In the genomic region with DNA sequence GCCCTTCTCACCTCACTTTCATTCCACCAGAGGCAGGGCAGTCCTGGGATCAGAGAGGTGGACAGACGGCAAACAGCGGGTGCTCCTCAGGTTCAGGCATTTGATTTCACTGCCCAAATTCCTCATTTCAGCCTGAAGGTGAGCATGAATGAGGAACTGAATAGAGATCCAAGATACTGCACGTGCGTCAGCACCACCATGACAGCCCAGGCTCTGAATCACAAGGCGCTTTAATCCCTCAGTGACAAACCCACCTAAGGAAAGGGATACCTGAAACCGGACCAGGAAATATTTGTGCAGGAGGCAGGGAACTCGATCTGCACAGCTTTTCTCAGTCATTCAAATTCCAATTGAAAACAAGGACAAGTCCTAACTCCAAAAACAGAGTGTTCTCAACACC, we compare ENCODE assay signal across 22 cellular contexts.
"Had no signal": no experiment of that assay in that cellular context is flagged by ENCODE, and none has a peak within 500 bp of the region (broad histone marks: within the 10 kb centered on the region; RNA-seq: fewer than 3 reads in every experiment).

No MANE protein-coding gene starts in this region.

- H3K4me1 ChIP-seq: esophagus squamous epithelium, parathyroid adenoma, prostate gland, spleen, tibial nerve had no signal

- H3K9ac ChIP-seq: parathyroid adenoma had no signal

- H3K36me3 ChIP-seq: esophagus squamous epithelium, prostate gland, spleen, tibial nerve had no signal

- FAIRE-seq: colon, kidney had no signal

- H2AFZ ChIP-seq: parathyroid adenoma had no signal

- H3K4me3 ChIP-seq: esophagus squamous epithelium, lung, prostate gland, spleen, testis, tibial nerve had no signal

- H3K27me3 ChIP-seq: esophagus squamous epithelium, testis, tibial nerve had no signal

- H3K79me2 ChIP-seq: parathyroid adenoma had no signal

- H3K27ac ChIP-seq: esophagus squamous epithelium, parathyroid adenoma, prostate gland, spleen, testis, tibial nerve had no signal

- ATAC-seq: effector memory CD8-positive, alpha-beta T cell; left cardiac atrium; left ventricle myocardium superior; sciatic nerve; stimulated activated memory B cell treated with anti-CD40 and anti-IgM and Interleukin-4, amounts not matched to agents 10 μg/mL and 1 μg/mL and 100 μg/mL, for 72 hours; stimulated activated naive CD8-positive, alpha-beta T cell treated with anti-CD3 and anti-CD28 coated beads, Interleukin-15, amount 100 ng/mL, for 72 hours had no signal

- DNase-seq: effector memory CD8-positive, alpha-beta T cell; esophagus squamous epithelium; foreskin fibroblast; kidney; left cardiac atrium; left ventricle myocardium superior; mesenchymal stem cell; naive B cell; retina; spleen; stimulated activated CD4-positive, alpha-beta T cell treated with anti-CD3 and anti-CD28 coated beads, Interleukin-15, amount 100 ng/mL, for 24 hours; stimulated activated CD4-positive, alpha-beta T cell treated with anti-CD3 and anti-CD28 coated beads, Interleukin-1b, Interleukin-23, amount 100 ng/mL, for 48 hours; stimulated activated CD4-positive, alpha-beta T cell treated with anti-CD3 and anti-CD28 coated beads, Interleukin-4, amount 100 ng/mL, for 24 hours; stimulated activated naive CD8-positive, alpha-beta T cell treated with anti-CD3 and anti-CD28 coated beads, Interleukin-15, amount 100 ng/mL, for 72 hours; testis had no signal

- H3K9me3 ChIP-seq: esophagus squamous epithelium, prostate gland, spleen, testis, tibial nerve had no signal
